Comparison of ENCODE assay signal across 1 cellular context in genomic region chr21:25931791-25932190, GRCh38.
TF ChIP-seq lines count a peak whose summit lies in the region.

No MANE protein-coding gene starts in this region.

TF ChIP-seq in SK-N-SH, 30 proteins besides CTCF, POLR2A, EP300 and RAD21 (continued from another document):
- TF ChIP-seq, protein P1, sequence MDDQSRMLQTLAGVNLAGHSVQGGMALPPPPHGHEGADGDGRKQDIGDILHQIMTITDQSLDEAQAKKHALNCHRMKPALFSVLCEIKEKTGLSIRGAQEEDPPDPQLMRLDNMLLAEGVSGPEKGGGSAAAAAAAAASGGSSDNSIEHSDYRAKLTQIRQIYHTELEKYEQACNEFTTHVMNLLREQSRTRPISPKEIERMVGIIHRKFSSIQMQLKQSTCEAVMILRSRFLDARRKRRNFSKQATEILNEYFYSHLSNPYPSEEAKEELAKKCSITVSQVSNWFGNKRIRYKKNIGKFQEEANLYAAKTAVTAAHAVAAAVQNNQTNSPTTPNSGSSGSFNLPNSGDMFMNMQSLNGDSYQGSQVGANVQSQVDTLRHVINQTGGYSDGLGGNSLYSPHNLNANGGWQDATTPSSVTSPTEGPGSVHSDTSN (IDR thresholded peaks at IDR 0.05), result no peak
TF ChIP-seq in SK-N-SH: peak in this region for 0.
